In genomic region chr3:72473156-72473555, GRCh38 we compare ENCODE assay signal across 10 cellular contexts. TPM values are rescaled to one million over a fixed set of nuclear protein-coding genes. Genes with fewer than 3 reads are reported as not detected.
DNase-seq lines count a peak whose midpoint lies in the region; ATAC-seq lines count a peak whose summit lies in the region.
"Had no signal": no experiment of that assay in that cellular context is flagged by ENCODE, and none has a peak within 500 bp of the region (broad histone marks: within the 10 kb centered on the region; RNA-seq: fewer than 3 reads in every experiment).

No MANE protein-coding gene starts in this region.

- CTCF ChIA-PET in activated naive CD4-positive, alpha-beta T cell treated with anti-CD3 and anti-CD28 coated beads for 36 hours (lab: Charles Lee) = interaction anchor here (0.6 to 0.8 kb wide), 3 partner anchors 128 to 981 kb away, joined by 3 read pairs; no protein-coding TSS in a partner anchor

- no peaks in the 10 kb centered on the region for H3K27me3 Mint-ChIP-seq in activated naive CD4-positive, alpha-beta T cell treated with anti-CD3 and anti-CD28 coated beads for 36 hours (ENCODE audit: low read depth)
- peaks cover 6 to 7% of the 10 kb centered on the region in 2 donors for H3K27me3 Mint-ChIP-seq in stimulated activated naive B cell treated with anti-CD40 and anti-IgM and Interleukin-4, amounts not matched to agents 10 μg/mL and 1 μg/mL and 100 μg/mL, for 72 hours

- H3K4me3 Mint-ChIP-seq in activated naive CD4-positive, alpha-beta T cell treated with anti-CD3 and anti-CD28 coated beads for 36 hours = no peak overlapping the region
- no peak overlapping the region for H3K4me3 Mint-ChIP-seq in stimulated activated naive B cell treated with anti-CD40 and anti-IgM and Interleukin-4, amounts not matched to agents 10 μg/mL and 1 μg/mL and 100 μg/mL, for 72 hours
- H3K4me3 Mint-ChIP-seq: naive thymus-derived CD4-positive, alpha-beta T cell had no signal

- DNase-seq in activated naive CD4-positive, alpha-beta T cell treated with anti-CD3 and anti-CD28 coated beads for 36 hours = no peak
- DNase-seq in activated naive CD4-positive, alpha-beta T cell treated with anti-CD3 and anti-CD28 coated beads, Interleukin-2, amount 50 U/mL, for 16 hours = no peak
- no peak for DNase-seq in stimulated activated naive B cell treated with anti-CD40 and anti-IgM and Interleukin-4, amounts not matched to agents 10 μg/mL and 1 μg/mL and 100 μg/mL, for 72 hours
- DNase-seq in SK-N-DZ (ENCODE audit: low spot score) = no peak
- no peak for DNase-seq in NCI-H2171 (lab: John Stamatoyannopoulos, UW)
- DNase-seq in nucleus accumbens (lab: John Stamatoyannopoulos, UW) = no peak
- DNase-seq: naive thymus-derived CD4-positive, alpha-beta T cell; NCI-H748 treated with DMSO at 0.1 percent for 48 hours had no signal

- H3K9me3 Mint-ChIP-seq in activated naive CD4-positive, alpha-beta T cell treated with anti-CD3 and anti-CD28 coated beads for 36 hours = no peaks in the 10 kb centered on the region
- no peaks in the 10 kb centered on the region for H3K9me3 Mint-ChIP-seq in stimulated activated naive B cell treated with anti-CD40 and anti-IgM and Interleukin-4, amounts not matched to agents 10 μg/mL and 1 μg/mL and 100 μg/mL, for 72 hours

- H3K27ac Mint-ChIP-seq in activated naive CD4-positive, alpha-beta T cell treated with anti-CD3 and anti-CD28 coated beads for 36 hours = peak overlapping the region; percentile 17
- no peak overlapping the region for H3K27ac Mint-ChIP-seq in stimulated activated naive B cell treated with anti-CD40 and anti-IgM and Interleukin-4, amounts not matched to agents 10 μg/mL and 1 μg/mL and 100 μg/mL, for 72 hours

- intact Hi-C loops in activated naive CD4-positive, alpha-beta T cell treated with anti-CD3 and anti-CD28 coated beads for 36 hours (cut with micrococcal nuclease) = loop anchor here (1.0 kb wide), 3 partner anchors 10 to 48 kb away; no protein-coding TSS in a partner anchor

- peak; percentile 78 for ATAC-seq in GM21737 (IDR thresholded peaks at IDR 0.05; ENCODE audit: unreplicated experiment)
- ATAC-seq in HG03159 (IDR thresholded peaks at IDR 0.05; ENCODE audit: unreplicated experiment) = peak; percentile 84
- ATAC-seq in stimulated activated naive B cell treated with anti-CD40 and anti-IgM and Interleukin-4, amounts not matched to agents 10 μg/mL and 1 μg/mL and 100 μg/mL, for 72 hours (replicated peaks) = peak; percentile 72 to 86
- ATAC-seq: naive thymus-derived CD4-positive, alpha-beta T cell had no signal

- H3K36me3 Mint-ChIP-seq in activated naive CD4-positive, alpha-beta T cell treated with anti-CD3 and anti-CD28 coated beads for 36 hours (ENCODE audit: low read depth) = peaks cover 1% of the 10 kb centered on the region
- peaks cover 0 to 4% of the 10 kb centered on the region in 2 donors for H3K36me3 Mint-ChIP-seq in stimulated activated naive B cell treated with anti-CD40 and anti-IgM and Interleukin-4, amounts not matched to agents 10 μg/mL and 1 μg/mL and 100 μg/mL, for 72 hours

- peaks cover 36% of the 10 kb centered on the region for H3K4me1 Mint-ChIP-seq in activated naive CD4-positive, alpha-beta T cell treated with anti-CD3 and anti-CD28 coated beads for 36 hours (ENCODE audit: low read depth)
- H3K4me1 Mint-ChIP-seq in stimulated activated naive B cell treated with anti-CD40 and anti-IgM and Interleukin-4, amounts not matched to agents 10 μg/mL and 1 μg/mL and 100 μg/mL, for 72 hours = peaks cover 22% of the 10 kb centered on the region in 2 donors

RNA-seq across cellular contexts. Expression of gene RYBP, which starts 26.7 kb away (rescaled TPM):
- total RNA-seq in activated naive CD4-positive, alpha-beta T cell treated with anti-CD3 and anti-CD28 coated beads for 36 hours = 10 to 100 TPM; 15.1 to 15.2 TPM
- 4.7 and 5.0 TPM in 2 replicates for polyA plus RNA-seq in SK-N-DZ (2014; cell fraction: cytosol; rRNA removed)
- polyA plus RNA-seq in SK-N-DZ (2014; cell fraction: nucleus; rRNA removed) = 5.3 and 6.6 TPM in 2 replicates
